In the genomic region with DNA sequence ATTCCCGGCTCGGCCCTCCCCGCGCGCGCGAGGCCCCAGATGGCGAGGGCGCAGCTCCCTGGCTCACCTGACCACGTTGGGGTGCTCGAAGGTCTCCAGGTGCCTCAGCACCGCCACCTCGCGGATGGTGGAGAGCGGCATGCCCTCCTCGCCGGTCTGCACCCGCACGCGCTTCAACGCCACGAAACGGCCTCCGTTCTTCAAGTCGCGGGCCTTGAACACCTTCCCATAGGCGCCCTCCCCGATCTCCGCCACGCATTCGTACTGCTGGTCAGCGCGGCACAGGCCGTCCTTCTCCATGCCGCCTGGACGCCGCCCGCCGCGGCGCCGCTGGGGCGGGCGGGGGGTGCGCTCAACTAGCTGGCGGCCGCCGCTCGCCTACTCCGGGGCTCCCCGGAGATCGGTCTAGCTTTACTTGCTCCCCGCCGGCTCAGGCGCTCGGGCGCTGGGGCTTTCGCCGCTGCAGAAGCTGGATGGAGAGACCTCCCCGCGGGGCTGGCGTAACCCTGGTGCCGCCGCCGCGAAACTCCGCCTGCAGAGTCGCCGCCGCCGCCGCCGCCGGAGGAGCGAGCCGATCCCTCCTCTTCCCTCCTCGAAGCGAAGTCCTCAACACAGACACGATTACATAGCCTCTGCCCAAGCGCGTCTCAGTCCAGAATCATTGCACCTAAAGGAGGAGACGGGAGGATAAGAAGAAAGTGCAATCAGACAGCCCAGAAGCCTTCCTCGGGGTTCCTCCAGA, we compare ENCODE assay signal across 1 cellular context.
TF ChIP-seq lines count a peak whose summit lies in the region.

No MANE protein-coding gene starts in this region.

TF ChIP-seq in IMR-90, 13 proteins besides CTCF, POLR2A, EP300 and RAD21:
- TF ChIP-seq MAZ (IDR thresholded peaks at IDR 0.05; ENCODE audit: borderline replicate concordance, low read depth, low read length) (no peak), BHLHE40 (IDR thresholded peaks at IDR 0.05; ENCODE audit: low read depth, low read length) (0 out of 2 replicates have a peak, but pooled peaks have one; percentile 5), RCOR1 (IDR thresholded peaks at IDR 0.05; ENCODE audit: insufficient replicate concordance, low read length) (no peak), CHD1 (IDR thresholded peaks at IDR 0.05; ENCODE audit: low read depth, low read length) (no peak), RFX5 (IDR thresholded peaks at IDR 0.05; ENCODE audit: low read depth, low read length) (no peak), CEBPB (IDR thresholded peaks at IDR 0.05; ENCODE audit: low read depth, low read length) (no peak), MXI1 (IDR thresholded peaks at IDR 0.05; ENCODE audit: borderline replicate concordance, low read depth, low read length) (peak; percentile 47; the same call in 1 of the 2 replicates), SMC3 (IDR thresholded peaks at IDR 0.05; ENCODE audit: low read depth, low read length) (peak; percentile 61), MAFK (IDR thresholded peaks at IDR 0.05; ENCODE audit: low read depth, low read length) (no peak), NFE2L2 (IDR thresholded peaks at IDR 0.05; ENCODE audit: low read depth, low read length) (no peak), FOS (IDR thresholded peaks at IDR 0.05; ENCODE audit: low read depth, low read length) (no peak)
- TF ChIP-seq, protein P1, sequence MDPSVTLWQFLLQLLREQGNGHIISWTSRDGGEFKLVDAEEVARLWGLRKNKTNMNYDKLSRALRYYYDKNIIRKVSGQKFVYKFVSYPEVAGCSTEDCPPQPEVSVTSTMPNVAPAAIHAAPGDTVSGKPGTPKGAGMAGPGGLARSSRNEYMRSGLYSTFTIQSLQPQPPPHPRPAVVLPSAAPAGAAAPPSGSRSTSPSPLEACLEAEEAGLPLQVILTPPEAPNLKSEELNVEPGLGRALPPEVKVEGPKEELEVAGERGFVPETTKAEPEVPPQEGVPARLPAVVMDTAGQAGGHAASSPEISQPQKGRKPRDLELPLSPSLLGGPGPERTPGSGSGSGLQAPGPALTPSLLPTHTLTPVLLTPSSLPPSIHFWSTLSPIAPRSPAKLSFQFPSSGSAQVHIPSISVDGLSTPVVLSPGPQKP (IDR thresholded peaks at IDR 0.05; ENCODE audit: borderline replicate concordance, low read depth, low read length), result no peak
- TF ChIP-seq, protein P2, sequence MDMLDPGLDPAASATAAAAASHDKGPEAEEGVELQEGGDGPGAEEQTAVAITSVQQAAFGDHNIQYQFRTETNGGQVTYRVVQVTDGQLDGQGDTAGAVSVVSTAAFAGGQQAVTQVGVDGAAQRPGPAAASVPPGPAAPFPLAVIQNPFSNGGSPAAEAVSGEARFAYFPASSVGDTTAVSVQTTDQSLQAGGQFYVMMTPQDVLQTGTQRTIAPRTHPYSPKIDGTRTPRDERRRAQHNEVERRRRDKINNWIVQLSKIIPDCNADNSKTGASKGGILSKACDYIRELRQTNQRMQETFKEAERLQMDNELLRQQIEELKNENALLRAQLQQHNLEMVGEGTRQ (IDR thresholded peaks at IDR 0.05; ENCODE audit: low read depth, low read length), result peak; percentile 49; the same call in 1 of the 2 replicates
